ENCODE assay signal across 1 cellular context in genomic region chr17:18314731-18315497, GRCh38.
TF ChIP-seq lines count a peak whose summit lies in the region.

SMCR8 (plus strand) TSS chr17:18315293; CDS start chr17:18315790, 497 bp downstream.
TOP3A (minus strand) TSS chr17:18314994; CDS start chr17:18314778, 216 bp downstream.

TF ChIP-seq in K562, 482 proteins besides CTCF, POLR2A, EP300 and RAD21 (continued from another document and continues in another):
- TF ChIP-seq BCLAF1 (IDR thresholded peaks at IDR 0.05; ENCODE audit: borderline replicate concordance in 1 of 2, control insufficient read depth in 1 of 2, low read depth in 2 of 2, low read length in 1 of 2) (no peak), HNRNPH1 (optimal IDR thresholded peaks at IDR 0.05; ENCODE audit: low read depth, low read length) (no peak), ATF1 (CRISPR knock-in tag; IDR thresholded peaks at IDR 0.05) (peak; percentile 59), ATF1 (tag; IDR thresholded peaks at IDR 0.05) (peak; percentile 80), ZFPM2 (CRISPR knock-in tag; IDR thresholded peaks at IDR 0.05) (no peak), SAFB2 (IDR thresholded peaks at IDR 0.05; ENCODE audit: borderline replicate concordance, low read depth, low read length, severe bottlenecking) (no peak), ZNF134 (CRISPR knock-in tag; conservative IDR thresholded peaks at IDR 0.05) (no peak), EHMT2 (IDR thresholded peaks at IDR 0.05) (no peak), SRSF3 (IDR thresholded peaks at IDR 0.05; ENCODE audit: insufficient read depth, low read length) (no peak), ZNF184 (CRISPR knock-in tag; IDR thresholded peaks at IDR 0.05) (no peak), ILK (tag; IDR thresholded peaks at IDR 0.05; ENCODE audit: borderline replicate concordance, low read depth) (no peak), ZC3H4 (CRISPR knock-in tag; IDR thresholded peaks at IDR 0.05; ENCODE audit: borderline replicate concordance) (no peak), DACH1 (IDR thresholded peaks at IDR 0.05; ENCODE audit: partially characterized antibody) (no peak), GATAD2A (IDR thresholded peaks at IDR 0.05) (no peak), ZNF316 (IDR thresholded peaks at IDR 0.05) (no peak), MAFF (IDR thresholded peaks at IDR 0.05; ENCODE audit: low read length) (no peak), ZBTB40 (IDR thresholded peaks at IDR 0.05) (peak; percentile 94), ZBTB40 (CRISPR knock-in tag; IDR thresholded peaks at IDR 0.05) (no peak), RERE (CRISPR knock-in tag; IDR thresholded peaks at IDR 0.05; ENCODE audit: borderline replicate concordance) (no peak), POLR2AphosphoS5 (IDR thresholded peaks at IDR 0.05; ENCODE audit: control insufficient read depth, insufficient read depth, low read depth, low read length) (no peak), HSF4 (CRISPR knock-in tag; IDR thresholded peaks at IDR 0.05; ENCODE audit: borderline replicate concordance) (no peak), GATA2 (CRISPR knock-in tag; IDR thresholded peaks at IDR 0.05) (no peak), FOXP4 (CRISPR knock-in tag; IDR thresholded peaks at IDR 0.05; ENCODE audit: borderline replicate concordance) (no peak), FOXO4 (CRISPR knock-in tag; IDR thresholded peaks at IDR 0.05) (no peak), TCF15 (CRISPR knock-in tag; IDR thresholded peaks at IDR 0.05) (no peak), DLX4 (CRISPR knock-in tag; IDR thresholded peaks at IDR 0.05) (no peak), BACH1 (tag; IDR thresholded peaks at IDR 0.05) (no peak), TFE3 (CRISPR knock-in tag; IDR thresholded peaks at IDR 0.05) (peak; percentile 98), FOSL1 (tag; conservative IDR thresholded peaks at IDR 0.05) (peak; percentile 24; the same call in 1 of the 2 replicates), MTA3 (IDR thresholded peaks at IDR 0.05; ENCODE audit: borderline replicate concordance) (no peak), NCOA1 (IDR thresholded peaks at IDR 0.05; ENCODE audit: low read depth) (no peak), ZNF263 (CRISPR knock-in tag; IDR thresholded peaks at IDR 0.05; ENCODE audit: borderline replicate concordance) (no peak), NCOA2 (IDR thresholded peaks at IDR 0.05; ENCODE audit: partially characterized antibody in 2 of 2) (no peak), POLR3A (IDR thresholded peaks at IDR 0.05; ENCODE audit: borderline replicate concordance, extremely low read depth, insufficient read depth, insufficient read length) (no peak)
